Comparison of ENCODE assay signal across 1 cellular context in genomic region chr15:38072007-38072506, GRCh38.
TF ChIP-seq lines count a peak whose summit lies in the region.

No MANE protein-coding gene starts in this region.

TF ChIP-seq in K562, 482 proteins besides CTCF, POLR2A, EP300 and RAD21 (continued from another document):
- no peak for TF ChIP-seq ZBTB40 (IDR thresholded peaks at IDR 0.05)
- TF ChIP-seq ZBTB40 (CRISPR knock-in tag; IDR thresholded peaks at IDR 0.05): no peak
TF ChIP-seq in K562: peak in this region for 3.
